31 cellular contexts compared by ENCODE assay signal in genomic region chr12:50610171-50610570, GRCh38.
"Had no signal": no experiment of that assay in that cellular context is flagged by ENCODE, and none has a peak within 500 bp of the region (broad histone marks: within the 10 kb centered on the region; RNA-seq: fewer than 3 reads in every experiment).

No MANE protein-coding gene starts in this region.

- H3K36me3 ChIP-seq: brain microvascular endothelial cell, MG63 had no signal

- H3K27me3 Mint-ChIP-seq: activated CD4-positive, alpha-beta T cell treated with anti-CD3 and anti-CD28 coated beads for 36 hours; activated CD4-positive, alpha-beta T cell treated with anti-CD3 and anti-CD28 coated beads, Interleukin-2, amount 10 ng/mL, durations not matched to agents 7 days and 5 days; activated T-cell treated with anti-CD3 and anti-CD28 coated beads, Interleukin-2, amount 50 U/mL, for 24 hours had no signal

- H3K9me3 Mint-ChIP-seq: activated CD4-positive, alpha-beta T cell treated with anti-CD3 and anti-CD28 coated beads, Interleukin-2, amount 10 ng/mL, durations not matched to agents 7 days and 5 days; activated naive CD4-positive, alpha-beta T cell treated with anti-CD3 and anti-CD28 coated beads for 36 hours; activated naive CD4-positive, alpha-beta T cell treated with anti-CD3 and anti-CD28 coated beads, Interleukin-2, amount 50 U/mL, for 72 hours; activated T-cell treated with anti-CD3 and anti-CD28 coated beads, Interleukin-2, amount 50 U/mL, for 24 hours; T-helper 1 cell treated with Interleukin-12 subunit alpha and Interleukin-12 subunit beta and Interleukin-4 antibody, amounts not matched to agents 30 μg/mL and 1 μg/mL, for 36 hours; T-helper 2 cell treated with Interferon-gamma antibody and Interleukin-4, amounts not matched to agents 5 μg/mL and 100 μg/mL, for 36 hours; WTC11 had no signal

- H3K9me3 ChIP-seq: MG63, SJSA1, SK-N-SH had no signal

- H3K27ac ChIP-seq: brain microvascular endothelial cell, SJSA1 had no signal

- H3K36me3 Mint-ChIP-seq: activated naive CD4-positive, alpha-beta T cell treated with anti-CD3 and anti-CD28 coated beads, Interleukin-2, amount 50 U/mL, for 72 hours; WTC11 had no signal

- DNase-seq: activated CD4-positive, alpha-beta T cell treated with anti-CD3 and anti-CD28 coated beads for 36 hours; activated CD4-positive, alpha-beta T cell treated with anti-CD3 and anti-CD28 coated beads, Interleukin-2, amount 10 ng/mL, durations not matched to agents 7 days and 5 days; activated CD4-positive, alpha-beta T cell treated with anti-CD3 and anti-CD28 coated beads, Interleukin-2, amount 50 U/mL, for 48 hours; activated CD8-positive, alpha-beta T cell treated with anti-CD3 and anti-CD28 coated beads, Interleukin-2, amount 10 ng/mL, durations not matched to agents 7 days and 5 days; activated gamma-delta T cell treated with Interleukin-2 at 50 U/mL for 16 hours; activated naive CD4-positive, alpha-beta T cell treated with anti-CD3 and anti-CD28 coated beads for 36 hours; activated T-cell treated with anti-CD3 and anti-CD28 coated beads, Interleukin-2, amount 50 U/mL, for 24 hours; anterior cingulate cortex; brain microvascular endothelial cell; Kasumi-1; KG1; MG63; NCI-H1048; NCI-H1105 treated with DMSO at 0.1 percent for 48 hours; NCI-H1436; NCI-H1694; NCI-H1930; NCI-H2081 treated with DMSO at 0.1 percent for 48 hours; NCI-H226; NCI-H446 treated with DMSO at 0.1 percent for 48 hours; NCI-H524 treated with DMSO at 0.1 percent for 48 hours; SHP77 treated with DMSO at 0.1 percent for 48 hours; SK-N-SH had no signal

- H3K27me3 ChIP-seq: brain microvascular endothelial cell, MG63, SJSA1 had no signal

- H3K27ac Mint-ChIP-seq: activated CD4-positive, alpha-beta T cell treated with anti-CD3 and anti-CD28 coated beads for 36 hours; activated CD4-positive, alpha-beta T cell treated with anti-CD3 and anti-CD28 coated beads, Interleukin-2, amount 10 ng/mL, durations not matched to agents 7 days and 5 days; activated CD8-positive, alpha-beta T cell treated with anti-CD3 and anti-CD28 coated beads, Interleukin-2, amount 10 ng/mL, durations not matched to agents 7 days and 5 days; activated naive CD4-positive, alpha-beta T cell treated with anti-CD3 and anti-CD28 coated beads for 36 hours; activated naive CD4-positive, alpha-beta T cell treated with anti-CD3 and anti-CD28 coated beads, Interleukin-2, amount 50 U/mL, for 72 hours; activated T-cell treated with anti-CD3 and anti-CD28 coated beads, Interleukin-2, amount 50 U/mL, for 24 hours; T-helper 1 cell treated with Interleukin-12 subunit alpha and Interleukin-12 subunit beta and Interleukin-4 antibody, amounts not matched to agents 30 μg/mL and 1 μg/mL, for 36 hours; T-helper 2 cell treated with Interferon-gamma antibody and Interleukin-4, amounts not matched to agents 5 μg/mL and 100 μg/mL, for 36 hours; WTC11 had no signal

- H3K4me3 Mint-ChIP-seq: activated CD4-positive, alpha-beta T cell treated with anti-CD3 and anti-CD28 coated beads for 36 hours; activated CD4-positive, alpha-beta T cell treated with anti-CD3 and anti-CD28 coated beads, Interleukin-2, amount 10 ng/mL, durations not matched to agents 7 days and 5 days; activated CD8-positive, alpha-beta T cell treated with anti-CD3 and anti-CD28 coated beads, Interleukin-2, amount 10 ng/mL, durations not matched to agents 7 days and 5 days; activated naive CD4-positive, alpha-beta T cell treated with anti-CD3 and anti-CD28 coated beads for 36 hours; activated T-cell treated with anti-CD3 and anti-CD28 coated beads, Interleukin-2, amount 50 U/mL, for 24 hours; T-helper 1 cell treated with Interleukin-12 subunit alpha and Interleukin-12 subunit beta and Interleukin-4 antibody, amounts not matched to agents 30 μg/mL and 1 μg/mL, for 36 hours; T-helper 2 cell treated with Interferon-gamma antibody and Interleukin-4, amounts not matched to agents 5 μg/mL and 100 μg/mL, for 36 hours; WTC11 had no signal

- FAIRE-seq: TTC549 had no signal

- H3K4me3 ChIP-seq: MG63, SJSA1 had no signal

- ATAC-seq: activated CD4-positive, alpha-beta T cell treated with anti-CD3 and anti-CD28 coated beads for 36 hours; activated CD4-positive, CD25-positive, alpha-beta regulatory T cell treated with anti-CD3 and anti-CD28 coated beads, Interleukin-2, amount 50 U/mL, for 24 hours; activated CD8-positive, alpha-beta T cell treated with anti-CD3 and anti-CD28 coated beads, Interleukin-2, amount 10 ng/mL, durations not matched to agents 7 days and 5 days; activated naive CD4-positive, alpha-beta T cell treated with anti-CD3 and anti-CD28 coated beads, Interleukin-2, amount 50 U/mL, for 72 hours; Panc1; WTC11 had no signal

- H3K4me2 ChIP-seq: SK-N-SH had no signal

- H3K9ac ChIP-seq: SK-N-SH had no signal
